19 cellular contexts compared by ENCODE assay signal in the genomic region with DNA sequence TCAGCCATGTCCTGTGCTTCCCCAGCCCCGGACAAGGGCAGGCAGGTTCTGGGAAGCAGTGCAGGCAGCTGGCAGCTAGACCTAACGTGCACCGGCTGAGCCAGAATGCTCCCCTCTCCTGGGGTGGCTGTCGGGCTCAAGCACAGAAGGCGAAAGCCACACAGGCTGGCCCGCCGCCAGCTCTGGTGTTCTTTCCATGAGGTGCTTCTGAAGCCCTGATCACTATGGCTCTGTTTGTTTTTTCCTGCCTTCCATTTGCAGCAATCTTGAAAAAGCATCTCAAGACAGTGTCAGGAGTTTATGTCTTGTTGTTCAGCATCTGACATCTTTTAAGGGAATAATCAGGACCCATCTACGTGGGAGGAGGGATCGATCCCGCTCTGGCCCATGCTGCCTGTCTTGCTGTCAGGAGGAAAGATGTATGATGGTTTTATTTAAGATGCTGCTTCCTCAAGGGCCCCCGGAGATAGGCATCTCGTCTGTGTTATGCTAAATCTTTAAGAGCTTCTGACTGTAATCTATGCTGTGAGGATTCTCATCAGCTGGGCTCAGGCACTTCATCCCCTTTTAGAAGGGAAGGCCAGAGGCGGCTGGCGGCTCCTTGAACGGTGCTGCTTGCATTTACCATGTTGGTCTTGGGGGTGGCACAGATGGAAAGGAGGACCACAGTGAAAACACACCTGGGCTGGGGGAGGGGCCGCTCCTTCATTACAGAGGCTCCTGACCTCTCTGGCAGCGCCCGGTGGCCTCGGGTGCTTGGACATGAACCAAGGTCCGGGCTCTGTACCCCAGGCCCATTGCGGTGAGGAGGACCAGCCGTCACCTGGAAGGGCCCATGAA.
A peak's percentile ranks its signal among the peaks of the same experiment; 100 is the strongest.
DNase-seq lines count a peak whose midpoint lies in the region; ATAC-seq and TF ChIP-seq lines count a peak whose summit lies in the region.
"Had no signal": no experiment of that assay in that cellular context is flagged by ENCODE, and none has a peak within 500 bp of the region (broad histone marks: within the 10 kb centered on the region; RNA-seq: fewer than 3 reads in every experiment).

No MANE protein-coding gene starts in this region.

- no peaks in the 10 kb centered on the region for H3K36me3 Mint-ChIP-seq in chondrocyte (ENCODE audit: low read depth)
- no peaks in the 10 kb centered on the region for H3K36me3 Mint-ChIP-seq in CD4-positive, alpha-beta T cell (ENCODE audit: low read depth)
- H3K36me3 Mint-ChIP-seq: natural killer cell treated with Interleukin-12 subunit alpha and Interleukin-12 subunit beta and Interleukin-15 and Interleukin-18, amount 100 ng/mL, for 72 hours; stimulated activated naive B cell treated with anti-CD40 and anti-IgM and Interleukin-4, amounts not matched to agents 10 μg/mL and 1 μg/mL and 100 μg/mL, for 72 hours had no signal

- no peak overlapping the region for H3K4me3 Mint-ChIP-seq in chondrocyte (ENCODE audit: unreplicated experiment)
- no peak overlapping the region for H3K4me3 Mint-ChIP-seq in CD4-positive, alpha-beta T cell
- H3K4me3 Mint-ChIP-seq: endodermal cell; natural killer cell treated with Interleukin-12 subunit alpha and Interleukin-12 subunit beta and Interleukin-15 and Interleukin-18, amount 100 ng/mL, for 72 hours; stimulated activated naive B cell treated with anti-CD40 and anti-IgM and Interleukin-4, amounts not matched to agents 10 μg/mL and 1 μg/mL and 100 μg/mL, for 72 hours had no signal

- CTCF ChIA-PET in CD4-positive, alpha-beta T cell (lab: Charles Lee) = no interaction called here

- H3K27me3 ChIP-seq in BLaER1 = no peaks in the 10 kb centered on the region
- H3K27me3 ChIP-seq in CD4-positive, alpha-beta T cell (ENCODE audit: control insufficient read depth, insufficient read depth, low read length) = no peaks in the 10 kb centered on the region
- H3K27me3 ChIP-seq: SJCRH30, transverse colon had no signal

- H3K27me3 Mint-ChIP-seq in chondrocyte (ENCODE audit: low read depth) = peaks cover 3% of the 10 kb centered on the region
- H3K27me3 Mint-ChIP-seq in CD4-positive, alpha-beta T cell = no peaks in the 10 kb centered on the region

- intact Hi-C loops in CD4-positive, alpha-beta T cell (cut with DNase I, micrococcal nuclease) = no loop called here

- peak overlapping the region; percentile 15; the same call in 1 of the 2 replicates for H3K27ac ChIP-seq in BLaER1
- no peak overlapping the region for H3K27ac ChIP-seq in CD4-positive, alpha-beta T cell (ENCODE audit: low read depth, low read length)
- H3K27ac ChIP-seq: heart right ventricle, SJCRH30, transverse colon had no signal

- no peaks in the 10 kb centered on the region for H4K20me1 ChIP-seq in BLaER1

- H3K9me3 ChIP-seq in BLaER1 = no peaks in the 10 kb centered on the region
- no peaks in the 10 kb centered on the region for H3K9me3 ChIP-seq in CD4-positive, alpha-beta T cell (ENCODE audit: control insufficient read depth, low read length)
- H3K9me3 ChIP-seq: heart right ventricle, SJCRH30, transverse colon had no signal

- H3K36me3 ChIP-seq in BLaER1 = no peaks in the 10 kb centered on the region
- H3K36me3 ChIP-seq: heart right ventricle, SJCRH30, transverse colon had no signal

- H3K4me1 Mint-ChIP-seq in chondrocyte (ENCODE audit: low read depth) = no peaks in the 10 kb centered on the region
- peaks cover 6% of the 10 kb centered on the region for H3K4me1 Mint-ChIP-seq in CD4-positive, alpha-beta T cell (ENCODE audit: low read depth)
- H3K4me1 Mint-ChIP-seq: endodermal cell; stimulated activated naive B cell treated with anti-CD40 and anti-IgM and Interleukin-4, amounts not matched to agents 10 μg/mL and 1 μg/mL and 100 μg/mL, for 72 hours had no signal

- TF ChIP-seq CTCF in chondrocyte (IDR thresholded peaks at IDR 0.05) = no peak
- no peak for TF ChIP-seq CTCF in CD4-positive, alpha-beta T cell (IDR thresholded peaks at IDR 0.05)

- peaks cover 57% of the 10 kb centered on the region for H3K4me1 ChIP-seq in BLaER1
- H3K4me1 ChIP-seq: SJCRH30, transverse colon had no signal

- H3K27ac Mint-ChIP-seq in chondrocyte (ENCODE audit: unreplicated experiment) = no peak overlapping the region
- no peak overlapping the region for H3K27ac Mint-ChIP-seq in CD4-positive, alpha-beta T cell
- H3K27ac Mint-ChIP-seq: endodermal cell; natural killer cell treated with Interleukin-12 subunit alpha and Interleukin-12 subunit beta and Interleukin-15 and Interleukin-18, amount 100 ng/mL, for 72 hours; stimulated activated naive B cell treated with anti-CD40 and anti-IgM and Interleukin-4, amounts not matched to agents 10 μg/mL and 1 μg/mL and 100 μg/mL, for 72 hours had no signal

- peak overlapping the region; percentile 66 for H3K4me2 ChIP-seq in BLaER1

- no peaks in the 10 kb centered on the region for H3K9me3 Mint-ChIP-seq in chondrocyte (ENCODE audit: low read depth)
- no peaks in the 10 kb centered on the region for H3K9me3 Mint-ChIP-seq in CD4-positive, alpha-beta T cell
- H3K9me3 Mint-ChIP-seq: endodermal cell; natural killer cell treated with Interleukin-12 subunit alpha and Interleukin-12 subunit beta and Interleukin-15 and Interleukin-18, amount 100 ng/mL, for 72 hours; stimulated activated naive B cell treated with anti-CD40 and anti-IgM and Interleukin-4, amounts not matched to agents 10 μg/mL and 1 μg/mL and 100 μg/mL, for 72 hours had no signal

- POLR2A ChIA-PET in CD4-positive, alpha-beta T cell (lab: Charles Lee) = no interaction called here

- no peak for ATAC-seq in CD4-positive, alpha-beta T cell (ENCODE audit: poor library complexity)
- ATAC-seq in GM21360 (IDR thresholded peaks at IDR 0.05; ENCODE audit: unreplicated experiment) (no peak), GM19324 (IDR thresholded peaks at IDR 0.05; ENCODE audit: low FRiP score, unreplicated experiment) (no peak)
- ATAC-seq: natural killer cell treated with Interleukin-12 subunit alpha and Interleukin-12 subunit beta and Interleukin-15 and Interleukin-18, amount 100 ng/mL, for 72 hours; stimulated activated naive B cell treated with anti-CD40 and anti-IgM and Interleukin-4, amounts not matched to agents 10 μg/mL and 1 μg/mL and 100 μg/mL, for 72 hours had no signal

- peak; percentile 39 for DNase-seq in DMS 273 treated with DMSO at 0.1 percent for 48 hours (lab: John Stamatoyannopoulos, UW)
- DNase-seq in NCI-H2171 treated with DMSO at 0.1 percent for 48 hours (lab: John Stamatoyannopoulos, UW) = peak; percentile 76
- DNase-seq in chondrocyte (ENCODE audit: low spot score) = peak; percentile 78
- DNase-seq in CD4-positive, alpha-beta T cell = no peak
- no peak for DNase-seq in GM19238 (ENCODE audit: insufficient read length, low spot score)
- DNase-seq: activated CD4-positive, CD25-positive, alpha-beta regulatory T cell treated with anti-CD3 and anti-CD28 coated beads, Interleukin-2, amount 50 U/mL, for 72 hours; activated effector memory CD4-positive, alpha-beta T cell treated with Interleukin-2 at 50 U/mL for 16 hours; amniotic stem cell; endodermal cell; HCEC 1CT; stimulated activated naive B cell treated with anti-CD40 and anti-IgM and Interleukin-4, amounts not matched to agents 10 μg/mL and 1 μg/mL and 100 μg/mL, for 72 hours; T1000; transverse colon had no signal

- H3K4me3 ChIP-seq in BLaER1 = no peak overlapping the region
- H3K4me3 ChIP-seq: heart right ventricle, SJCRH30, transverse colon had no signal

- no peak overlapping the region for H3K9ac ChIP-seq in BLaER1

Comparison
In these comparisons a context has a peak if more than half of its experiments do, and no peak if none do; other contexts are left out.
1. DNase-seq: peak in DMS 273 treated with DMSO at 0.1 percent for 48 hours (single experiment), NCI-H2171 treated with DMSO at 0.1 percent for 48 hours (single experiment) and chondrocyte (single experiment); none in CD4-positive, alpha-beta T cell (0 of 10) and GM19238 (single experiment).